Comparison of ENCODE assay signal across 11 cellular contexts in genomic region chr13:28329395-28330158, GRCh38.
DNase-seq lines count a peak whose midpoint lies in the region; ATAC-seq and TF ChIP-seq lines count a peak whose summit lies in the region.
"Had no signal": no experiment of that assay in that cellular context is flagged by ENCODE, and none has a peak within 500 bp of the region (broad histone marks: within the 10 kb centered on the region; RNA-seq: fewer than 3 reads in every experiment).

No MANE protein-coding gene starts in this region.

- no peak for TF ChIP-seq CTCF in Caco-2 (IDR thresholded peaks at IDR 0.05; ENCODE audit: insufficient read depth in 1 of 2, low read depth in 1 of 2, low read length in 1 of 2, severe bottlenecking in 1 of 2, unreplicated experiment in 1 of 2)
- no peak for TF ChIP-seq CTCF in tibial artery (IDR thresholded peaks at IDR 0.05)

- peaks cover 14% of the 10 kb centered on the region for H3K4me1 Mint-ChIP-seq in Caco-2 (ENCODE audit: low read depth, unreplicated experiment)
- H3K4me1 Mint-ChIP-seq: immature natural killer cell had no signal

- H3K27me3 ChIP-seq in Caco-2 (replicated peaks; ENCODE audit: control insufficient read depth, insufficient read depth, low read length) = no peaks in the 10 kb centered on the region
- H3K27me3 ChIP-seq in tibial artery = no peaks in the 10 kb centered on the region

- no peaks in the 10 kb centered on the region for H3K9me3 Mint-ChIP-seq in Caco-2 (ENCODE audit: unreplicated experiment)
- H3K9me3 Mint-ChIP-seq: immature natural killer cell had no signal

- CTCF ChIA-PET in Caco-2 (lab: Charles Lee) = interaction anchor here (0.5 kb wide), 1 partner anchor 28 kb away, joined by 3 read pairs; no protein-coding TSS in a partner anchor

- intact Hi-C loops in Caco-2 (cut with micrococcal nuclease; ENCODE audit: unreplicated experiment) (loop anchor here (10.0 kb wide), 2 partner anchors 145 to 195 kb away; no protein-coding TSS in a partner anchor), tibial artery (cut with DNase I; ENCODE audit: low total_unique reads) (no loop called here)

- H3K4me1 ChIP-seq in Caco-2 (peaks cover 20% of the 10 kb centered on the region), tibial artery (peaks cover 0 to 10% (median 8%) of the 10 kb centered on the region in 4 donors)

- no TSS peak for BruUV-seq in Caco-2 (replicated peaks; lab: Mats Ljungman, UMichigan)

- ATAC-seq in esophagus mucosa = peak; percentile 48
- no peak for ATAC-seq in GM18502 (IDR thresholded peaks at IDR 0.05; ENCODE audit: poor library complexity, unreplicated experiment)

- DNase-seq in 8988T (peak; percentile 49), HS-5 (ENCODE audit: low read depth) (peak; percentile 70), lung microvascular endothelial cell (ENCODE audit: low read depth in 2 of 2) (peak; percentile 64 to 98), Caco-2 (no peak), tibial artery (no peak), germinal center (ENCODE audit: low spot score) (no peak)
- DNase-seq: activated gamma-delta T cell, AML-193, immature natural killer cell had no signal

- no peaks in the 10 kb centered on the region for H3K36me3 Mint-ChIP-seq in Caco-2 (ENCODE audit: insufficient read depth, unreplicated experiment)
- H3K36me3 Mint-ChIP-seq: immature natural killer cell had no signal

- H3K9me3 ChIP-seq in Caco-2 (no peaks in the 10 kb centered on the region), tibial artery (no peaks in the 10 kb centered on the region)

- no peak overlapping the region for H3K4me3 Mint-ChIP-seq in Caco-2 (ENCODE audit: unreplicated experiment)
- H3K4me3 Mint-ChIP-seq: immature natural killer cell had no signal

- no peak overlapping the region for H3K27ac Mint-ChIP-seq in Caco-2 (ENCODE audit: unreplicated experiment)
- H3K27ac Mint-ChIP-seq: immature natural killer cell had no signal

- POLR2A ChIA-PET in Caco-2 (lab: Charles Lee) = no interaction called here

- H3K27ac ChIP-seq in tibial artery = no peak overlapping the region

- no peaks in the 10 kb centered on the region for H3K27me3 Mint-ChIP-seq in Caco-2 (ENCODE audit: insufficient read depth, unreplicated experiment)

- H3K4me3 ChIP-seq in Caco-2 (ENCODE audit: low read depth, low read length) = no peak overlapping the region
- no peak overlapping the region for H3K4me3 ChIP-seq in tibial artery

- no peaks in the 10 kb centered on the region for H3K36me3 ChIP-seq in Caco-2 (ENCODE audit: control insufficient read depth, insufficient read depth, low read length)
- H3K36me3 ChIP-seq in tibial artery = no peaks in the 10 kb centered on the region

Comparison
In these comparisons a context has a peak if more than half of its experiments do, and no peak if none do; other contexts are left out.
1. DNase-seq: peak in 8988T (single experiment), HS-5 (single experiment) and lung microvascular endothelial cell (2 of 2); none in Caco-2 (0 of 2), tibial artery (0 of 2) and germinal center (single experiment).